Comparison of ENCODE assay signal across 1 cellular context in genomic region chr18:8241731-8242130, GRCh38.
TF ChIP-seq lines count a peak whose summit lies in the region.

No MANE protein-coding gene starts in this region.

TF ChIP-seq in GM23338, 12 proteins besides CTCF, POLR2A, EP300 and RAD21 (continued from another document):
- no peak for TF ChIP-seq REST (IDR thresholded peaks at IDR 0.05; ENCODE audit: unreplicated experiment)
- TF ChIP-seq ZNF114 (CRISPR knock-in tag; IDR thresholded peaks at IDR 0.05) = no peak
- no peak for TF ChIP-seq CREB1 (CRISPR knock-in tag; IDR thresholded peaks at IDR 0.05; ENCODE audit: low read depth)
- TF ChIP-seq ZNF462 (CRISPR knock-in tag; IDR thresholded peaks at IDR 0.05) = no peak
- TF ChIP-seq POLR2AphosphoS5 (IDR thresholded peaks at IDR 0.05; ENCODE audit: low read depth) = no peak
